In the genomic region with DNA sequence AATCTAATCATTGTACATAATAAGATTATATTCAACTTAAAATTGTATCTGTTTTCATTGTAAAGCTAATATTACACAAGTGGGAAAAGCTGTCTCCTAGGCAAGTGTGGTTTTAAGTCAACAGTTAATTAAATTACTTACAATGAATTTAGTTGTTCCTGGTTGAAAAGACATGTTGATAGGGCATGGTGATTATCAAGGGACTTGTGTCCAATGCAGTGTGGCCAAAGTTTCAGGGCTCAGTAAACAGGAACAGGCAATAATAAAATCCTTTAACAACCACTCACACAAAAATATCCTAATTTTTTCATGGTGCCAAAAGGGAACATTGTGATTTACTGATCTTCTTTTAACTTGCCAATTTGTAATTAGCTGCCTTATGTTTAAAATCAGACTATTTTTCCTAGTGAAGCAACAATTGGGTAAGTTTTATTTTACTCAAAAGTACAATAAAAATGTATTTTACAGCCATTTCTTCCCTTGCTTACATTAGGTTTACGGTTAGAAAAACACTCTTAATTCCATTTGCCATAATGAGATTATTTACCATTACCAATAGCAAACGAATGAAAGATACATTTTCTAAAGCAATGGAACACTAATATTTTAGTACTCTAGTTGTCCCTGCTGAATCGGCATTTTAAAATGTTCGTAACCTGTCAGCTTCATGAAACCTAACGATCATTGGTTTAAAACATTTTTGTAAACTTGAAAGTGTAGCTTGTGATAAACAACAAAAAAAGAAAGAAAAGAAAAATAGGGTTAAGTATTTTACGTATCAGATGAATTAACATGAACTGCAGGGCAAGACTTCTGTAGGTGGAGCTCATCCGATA, we compare ENCODE assay signal across 8 cellular contexts. TPM values are rescaled to one million over a fixed set of nuclear protein-coding genes. Genes with fewer than 3 reads are reported as not detected.
DNase-seq lines count a peak whose midpoint lies in the region; ATAC-seq and TF ChIP-seq lines count a peak whose summit lies in the region.

No MANE protein-coding gene starts in this region.

- H4K91ac ChIP-seq in neuronal stem cell (ENCODE audit: low read depth, low read length, poor library complexity): no peak overlapping the region

- peaks cover 7 to 16% (median 12%) of the 10 kb centered on the region in 4 donors for H3K4me1 Mint-ChIP-seq in CD4-positive, CD25-positive, alpha-beta regulatory T cell
- H3K4me1 Mint-ChIP-seq in naive thymus-derived CD8-positive, alpha-beta T cell: peaks cover 12 to 28% (median 17%) of the 10 kb centered on the region in 4 donors
- peaks cover 12% of the 10 kb centered on the region for H3K4me1 Mint-ChIP-seq in activated CD4-positive, alpha-beta memory T cell treated with anti-CD3 and anti-CD28 coated beads for 36 hours (ENCODE audit: low read depth)
- H3K4me1 Mint-ChIP-seq in chondrocyte (ENCODE audit: low read depth): peaks cover 7% of the 10 kb centered on the region

- peak overlapping the region in 1 of 3 donors; percentile 88 for H3K27ac Mint-ChIP-seq in CD4-positive, CD25-positive, alpha-beta regulatory T cell
- peak overlapping the region in 1 of 10 donors; percentile 20 for H3K27ac Mint-ChIP-seq in naive thymus-derived CD8-positive, alpha-beta T cell
- no peak overlapping the region for H3K27ac Mint-ChIP-seq in activated CD4-positive, alpha-beta memory T cell treated with anti-CD3 and anti-CD28 coated beads for 36 hours
- no peak overlapping the region for H3K27ac Mint-ChIP-seq in chondrocyte (ENCODE audit: unreplicated experiment)

- H2BK15ac ChIP-seq in neuronal stem cell (ENCODE audit: low read length): no peak overlapping the region

- H3K36me3 ChIP-seq in CD4-positive, CD25-positive, alpha-beta regulatory T cell (ENCODE audit: control insufficient read depth, insufficient read depth, low read length): no peaks in the 10 kb centered on the region
- H3K36me3 ChIP-seq in Loucy (ENCODE audit: insufficient read depth, low read length) (no peaks in the 10 kb centered on the region), neuronal stem cell (replicated peaks in 1 of 2; ENCODE audit: control insufficient read depth in 2 of 2, insufficient read depth in 2 of 2, low read length in 2 of 2) (peaks cover 0 to 8% of the 10 kb centered on the region in 2 donors)

- no peak overlapping the region for H2BK12ac ChIP-seq in neuronal stem cell (ENCODE audit: low read length)

- DNase-seq in CD4-positive, CD25-positive, alpha-beta regulatory T cell: no peak
- DNase-seq in dorsolateral prefrontal cortex: no peak
- DNase-seq in neuronal stem cell (ENCODE audit: low spot score): no peak
- no peak for DNase-seq in naive thymus-derived CD8-positive, alpha-beta T cell
- no peak for DNase-seq in activated CD4-positive, alpha-beta memory T cell treated with anti-CD3 and anti-CD28 coated beads for 36 hours
- no peak for DNase-seq in NCI-H1694 (lab: John Stamatoyannopoulos, UW)
- DNase-seq in chondrocyte (ENCODE audit: low spot score): no peak

- peaks cover 25% of the 10 kb centered on the region for H4K20me1 ChIP-seq in Loucy (ENCODE audit: insufficient read depth, low read length, poor library complexity, severe bottlenecking)

- peaks cover 11% of the 10 kb centered on the region for H3K79me1 ChIP-seq in neuronal stem cell (ENCODE audit: low read depth, low read length)

- no peaks in the 10 kb centered on the region for H3K9me3 Mint-ChIP-seq in CD4-positive, CD25-positive, alpha-beta regulatory T cell
- H3K9me3 Mint-ChIP-seq in naive thymus-derived CD8-positive, alpha-beta T cell: no peaks in the 10 kb centered on the region
- H3K9me3 Mint-ChIP-seq in activated CD4-positive, alpha-beta memory T cell treated with anti-CD3 and anti-CD28 coated beads for 36 hours: no peaks in the 10 kb centered on the region
- no peaks in the 10 kb centered on the region for H3K9me3 Mint-ChIP-seq in chondrocyte (ENCODE audit: low read depth)

- no peak for ATAC-seq in CD4-positive, CD25-positive, alpha-beta regulatory T cell (ENCODE audit: low read depth in 2 of 2)
- no peak for ATAC-seq in naive thymus-derived CD8-positive, alpha-beta T cell

- POLR2A ChIA-PET in naive thymus-derived CD8-positive, alpha-beta T cell (lab: Charles Lee): interaction anchor here (0.5 to 5.8 kb wide), 25 partner anchors 9 to 844 kb away, joined by 3 to 85 read pairs (median 6); partner anchors contain the start of genes FBXL14 and RAD52
- POLR2A ChIA-PET in activated CD4-positive, alpha-beta memory T cell treated with anti-CD3 and anti-CD28 coated beads for 36 hours (lab: Charles Lee): interaction anchor here (0.8 to 6.1 kb wide), 18 partner anchors 10 to 843 kb away, joined by 3 to 36 read pairs (median 5); partner anchors contain the start of gene RAD52

- peaks cover 25% of the 10 kb centered on the region for H3K4me1 ChIP-seq in CD4-positive, CD25-positive, alpha-beta regulatory T cell (ENCODE audit: control insufficient read depth, insufficient read depth, low read length, poor library complexity, severe bottlenecking)
- H3K4me1 ChIP-seq in Loucy (ENCODE audit: insufficient read depth, low read length, poor library complexity, severe bottlenecking) (peaks cover 28% of the 10 kb centered on the region), neuronal stem cell (ENCODE audit: control insufficient read depth in 2 of 2, insufficient read depth in 1 of 2, low read depth in 1 of 2, low read length in 2 of 2) (peaks cover 1 to 12% of the 10 kb centered on the region in 2 donors)

- no peak overlapping the region for H4K8ac ChIP-seq in neuronal stem cell (ENCODE audit: low read depth, low read length)

- WGBS in neuronal stem cell (ENCODE audit: extremely low coverage in 2 of 2, insufficient read length in 2 of 2, insufficient replicate concordance in 1 of 2), 2 donors: no CpG with 5 or more reads among the region's 7 CpGs

- no peaks in the 10 kb centered on the region for H3F3A ChIP-seq in Loucy (ENCODE audit: low read depth)

- peak overlapping the region; percentile 89 for H3K4me3 ChIP-seq in CD4-positive, CD25-positive, alpha-beta regulatory T cell (ENCODE audit: low read depth, low read length)
- peak overlapping the region; percentile 88 for H3K4me3 ChIP-seq in Loucy (ENCODE audit: low read length, poor library complexity, severe bottlenecking)
- H3K4me3 ChIP-seq in dorsolateral prefrontal cortex: peak overlapping the region; percentile 47 to 95 (median 87)
- H3K4me3 ChIP-seq in neuronal stem cell (ENCODE audit: low read length in 2 of 2): peak overlapping the region in 1 of 2 donors; percentile 78

- H3K18ac ChIP-seq in neuronal stem cell (ENCODE audit: low read length): no peak overlapping the region

- H2AK5ac ChIP-seq in neuronal stem cell (ENCODE audit: low read depth, low read length): no peak overlapping the region

- no peak overlapping the region for H3K23ac ChIP-seq in neuronal stem cell (ENCODE audit: low read depth, low read length, poor library complexity)

- intact Hi-C loops in dorsolateral prefrontal cortex (cut with DNase I): loop anchor here (2.0 to 10.0 kb wide), 10 partner anchors 48 to 844 kb away; partner anchors contain the start of genes ERC1 (in 1 of the 2), FBXL14 (in 1 of the 2), NINJ2 (in 1 of the 2) and RAD52 (in 1 of the 2)
- intact Hi-C loops in activated CD4-positive, alpha-beta memory T cell treated with anti-CD3 and anti-CD28 coated beads for 36 hours (cut with micrococcal nuclease): loop anchor here (1.0 to 5.0 kb wide), 7 partner anchors 7 to 842 kb away; partner anchors contain the start of genes FBXL14 and RAD52

- H3K14ac ChIP-seq in neuronal stem cell (ENCODE audit: low read length): no peak overlapping the region

- peak overlapping the region; percentile 95 for H3K27ac ChIP-seq in CD4-positive, CD25-positive, alpha-beta regulatory T cell (ENCODE audit: insufficient read depth, low read length, poor library complexity, severe bottlenecking)
- H3K27ac ChIP-seq in dorsolateral prefrontal cortex (peak overlapping the region; percentile 78 to 100 (median 99)), neuronal stem cell (replicated peaks; ENCODE audit: low read length) (peak overlapping the region; percentile 87)

- H3K9me2 ChIP-seq in Loucy (replicated peaks; ENCODE audit: low read depth, low read length): no peaks in the 10 kb centered on the region

- no peak for TF ChIP-seq CTCF in Loucy (conservative IDR thresholded peaks at IDR 0.05; ENCODE audit: low read length)
- TF ChIP-seq CTCF in dorsolateral prefrontal cortex (IDR thresholded peaks at IDR 0.05 in 54 of 56, conservative IDR thresholded peaks at IDR 0.05 in 2 of 56; ENCODE audit: low read depth in 1 of 56, partially characterized antibody in 56 of 56): no peak
- TF ChIP-seq CTCF in chondrocyte (IDR thresholded peaks at IDR 0.05): no peak

- no peaks in the 10 kb centered on the region for H3K27me3 Mint-ChIP-seq in CD4-positive, CD25-positive, alpha-beta regulatory T cell
- no peaks in the 10 kb centered on the region for H3K27me3 Mint-ChIP-seq in naive thymus-derived CD8-positive, alpha-beta T cell
- no peaks in the 10 kb centered on the region for H3K27me3 Mint-ChIP-seq in activated CD4-positive, alpha-beta memory T cell treated with anti-CD3 and anti-CD28 coated beads for 36 hours
- no peaks in the 10 kb centered on the region for H3K27me3 Mint-ChIP-seq in chondrocyte (ENCODE audit: low read depth)

- no peak overlapping the region for H3K4ac ChIP-seq in neuronal stem cell (ENCODE audit: low read length)

- H3K9me3 ChIP-seq in CD4-positive, CD25-positive, alpha-beta regulatory T cell (ENCODE audit: control insufficient read depth in 2 of 2, low read length in 2 of 2): no peaks in the 10 kb centered on the region
- H3K9me3 ChIP-seq in Loucy (ENCODE audit: insufficient read depth, low read depth, low read length) (no peaks in the 10 kb centered on the region), neuronal stem cell (replicated peaks in 1 of 2; ENCODE audit: control insufficient read depth in 2 of 2, insufficient read depth in 1 of 2, low read depth in 1 of 2, low read length in 2 of 2) (no peaks in the 10 kb centered on the region)

- H3K4me3 Mint-ChIP-seq in CD4-positive, CD25-positive, alpha-beta regulatory T cell: peak overlapping the region in 1 of 4 donors; percentile 77
- H3K4me3 Mint-ChIP-seq in naive thymus-derived CD8-positive, alpha-beta T cell: no peak overlapping the region
- no peak overlapping the region for H3K4me3 Mint-ChIP-seq in activated CD4-positive, alpha-beta memory T cell treated with anti-CD3 and anti-CD28 coated beads for 36 hours
- H3K4me3 Mint-ChIP-seq in chondrocyte (ENCODE audit: unreplicated experiment): no peak overlapping the region

- H2AFZ ChIP-seq in Loucy (ENCODE audit: low read length) (peak overlapping the region; percentile 71; the same call in 1 of the 2 replicates), neuronal stem cell (ENCODE audit: low read length) (peak overlapping the region; percentile 78)

- no peak overlapping the region for H2BK5ac ChIP-seq in neuronal stem cell (ENCODE audit: low read length)

- peaks cover 45% of the 10 kb centered on the region for H3K79me2 ChIP-seq in Loucy (ENCODE audit: insufficient read depth, low read length)

- no peaks in the 10 kb centered on the region for H3K27me3 ChIP-seq in CD4-positive, CD25-positive, alpha-beta regulatory T cell (ENCODE audit: control insufficient read depth, insufficient read depth, low read length)
- H3K27me3 ChIP-seq in Loucy (ENCODE audit: insufficient read depth, low read length, poor library complexity, severe bottlenecking): no peaks in the 10 kb centered on the region
- H3K27me3 ChIP-seq in dorsolateral prefrontal cortex: no peaks in the 10 kb centered on the region
- H3K27me3 ChIP-seq in neuronal stem cell (ENCODE audit: control insufficient read depth in 3 of 3, insufficient read depth in 3 of 3, low read depth in 1 of 3, low read length in 3 of 3): no peaks in the 10 kb centered on the region

- H3K9ac ChIP-seq in Loucy (ENCODE audit: low read depth, low read length, poor library complexity, severe bottlenecking): peak overlapping the region; percentile 93
- no peak overlapping the region for H3K9ac ChIP-seq in neuronal stem cell (ENCODE audit: low read depth, low read length, poor library complexity)

- H3K4me2 ChIP-seq in Loucy (ENCODE audit: low read depth, low read length, poor library complexity, severe bottlenecking): peak overlapping the region; percentile 87
- no peak overlapping the region for H3K4me2 ChIP-seq in neuronal stem cell (ENCODE audit: insufficient read depth, low read length, poor library complexity, severe bottlenecking)

- H3K36me3 Mint-ChIP-seq in CD4-positive, CD25-positive, alpha-beta regulatory T cell: no peaks in the 10 kb centered on the region
- no peaks in the 10 kb centered on the region for H3K36me3 Mint-ChIP-seq in naive thymus-derived CD8-positive, alpha-beta T cell
- H3K36me3 Mint-ChIP-seq in activated CD4-positive, alpha-beta memory T cell treated with anti-CD3 and anti-CD28 coated beads for 36 hours: peaks cover 15% of the 10 kb centered on the region
- H3K36me3 Mint-ChIP-seq in chondrocyte (ENCODE audit: low read depth): no peaks in the 10 kb centered on the region

- H2BK120ac ChIP-seq in neuronal stem cell (ENCODE audit: low read depth, low read length): no peak overlapping the region

- CTCF ChIA-PET in activated CD4-positive, alpha-beta memory T cell treated with anti-CD3 and anti-CD28 coated beads for 36 hours (lab: Charles Lee): interaction anchor here (0.5 to 6.4 kb wide), 37 partner anchors 9 to 342 kb away, joined by 3 to 123 read pairs (median 10); partner anchors contain the start of genes NINJ2 and RAD52

RNA-seq across cellular contexts. Expression of gene WNK1, which starts 1.8 kb away (rescaled TPM):
- total RNA-seq in CD4-positive, CD25-positive, alpha-beta regulatory T cell: 360 TPM
- 10 to 100 TPM; 22.1 to 34.6 (median 28.1) TPM for polyA plus RNA-seq in CD4-positive, CD25-positive, alpha-beta regulatory T cell
- total RNA-seq in dorsolateral prefrontal cortex (100 to 1,000 TPM; 266 to 597 (median 370) TPM), chondrocyte (163 to 274 TPM (median 172 TPM) in 3 replicates)
- 49.9 TPM for polyA plus RNA-seq in neuronal stem cell (2013, experiment 1 of 2)
- 50.8 TPM for polyA plus RNA-seq in neuronal stem cell (2013, experiment 2 of 2)
- total RNA-seq in naive thymus-derived CD8-positive, alpha-beta T cell: 100 to 1,000 TPM; 142 to 158 TPM
- 10 to 100 TPM; 19.5 to 31.0 (median 26.7) TPM for polyA plus RNA-seq in naive thymus-derived CD8-positive, alpha-beta T cell
- 100 to 1,000 TPM; 139 to 140 TPM for total RNA-seq in activated CD4-positive, alpha-beta memory T cell treated with anti-CD3 and anti-CD28 coated beads for 36 hours
